In the genomic region with DNA sequence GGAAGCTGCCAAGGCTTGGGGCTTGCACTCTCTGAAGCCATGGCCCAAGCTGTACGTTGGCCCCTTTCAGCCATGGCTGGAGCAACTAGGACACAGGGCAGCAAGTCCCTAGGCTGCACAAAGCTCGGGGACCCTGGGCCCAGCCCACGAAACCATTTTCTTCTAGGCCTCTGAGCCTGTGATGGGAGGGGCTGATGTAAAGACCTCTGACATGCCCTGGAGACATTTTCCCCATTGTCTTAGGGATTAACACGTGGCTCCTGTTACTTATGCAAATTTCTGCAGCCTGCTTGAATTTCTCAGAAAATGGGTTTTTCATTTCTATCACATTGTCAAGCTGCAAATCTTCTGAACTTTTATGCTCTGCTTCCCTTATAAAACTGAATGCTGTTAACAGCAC, we compare ENCODE assay signal across 24 cellular contexts.
"Had no signal": no experiment of that assay in that cellular context is flagged by ENCODE, and none has a peak within 500 bp of the region (broad histone marks: within the 10 kb centered on the region; RNA-seq: fewer than 3 reads in every experiment).

No MANE protein-coding gene starts in this region.

- H3K4me3 ChIP-seq: stomach, suprapubic skin, testis, thoracic aorta, thyroid gland, tibial artery, tibial nerve, transverse colon, upper lobe of left lung, upper lobe of right lung, uterus, vagina had no signal

- H3K9me3 ChIP-seq: suprapubic skin, testis, thoracic aorta, thyroid gland, tibial nerve, transverse colon, upper lobe of left lung, upper lobe of right lung, uterus, vagina had no signal

- H3K27me3 ChIP-seq: stomach, testis, thyroid gland, tibial nerve, transverse colon, upper lobe of left lung, upper lobe of right lung, uterus, vagina had no signal

- H3K27ac ChIP-seq: stomach, suprapubic skin, testis, thoracic aorta, thyroid gland, tibial artery, tibial nerve, transverse colon, upper lobe of left lung, upper lobe of right lung, uterus, vagina had no signal

- H3K4me1 ChIP-seq: stomach, suprapubic skin, testis, thyroid gland, tibial artery, tibial nerve, transverse colon, upper lobe of left lung, upper lobe of right lung, uterus, vagina had no signal

- DNase-seq: stimulated activated CD4-positive, alpha-beta T cell treated with anti-CD3 and anti-CD28 coated beads, Interleukin-2, amount 100 ng/mL, for 48 hours; stimulated activated CD4-positive, alpha-beta T cell treated with anti-CD3 and anti-CD28 coated beads, Interleukin-4, amount 100 ng/mL, for 1 hour; stimulated activated CD4-positive, alpha-beta T cell treated with anti-CD3 and anti-CD28 coated beads, Interleukin-4, amount 100 ng/mL, for 24 hours; stimulated activated CD4-positive, alpha-beta T cell treated with anti-CD3 and anti-CD28 coated beads, Interleukin-4, amount 100 ng/mL, for 4 hours; stimulated activated CD8-positive, alpha-beta memory T cell treated with anti-CD3 and anti-CD28 coated beads, Interleukin-4, amount 100 ng/mL, for 48 hours; stimulated activated naive B cell treated with anti-CD40 and anti-IgM and Interleukin-4, amounts not matched to agents 10 μg/mL and 1 μg/mL and 100 μg/mL, for 72 hours; stimulated activated naive CD4-positive, alpha-beta T cell; stimulated activated naive CD4-positive, alpha-beta T cell treated with Interleukin-2 at 50 U/mL for 16 hours; stimulated activated naive CD8-positive, alpha-beta T cell treated with anti-CD3 and anti-CD28 coated beads, Interleukin-15, amount 100 ng/mL, for 72 hours; stimulated activated naive CD8-positive, alpha-beta T cell treated with anti-CD3 and anti-CD28 coated beads, Interleukin-15, Interleukin-2, amounts not matched to agents 100 U/mL and 50 U/mL, for 24 hours; stomach; substantia nigra; testis; thyroid gland; tibial artery; transverse colon; trophoblast cell; upper lobe of left lung; upper lobe of right lung; uterus had no signal

- H3K36me3 ChIP-seq: stomach, suprapubic skin, thoracic aorta, thyroid gland, tibial artery, tibial nerve, transverse colon, upper lobe of left lung, upper lobe of right lung, uterus, vagina had no signal
